ENCODE assay signal across 1 cellular context in the genomic region with DNA sequence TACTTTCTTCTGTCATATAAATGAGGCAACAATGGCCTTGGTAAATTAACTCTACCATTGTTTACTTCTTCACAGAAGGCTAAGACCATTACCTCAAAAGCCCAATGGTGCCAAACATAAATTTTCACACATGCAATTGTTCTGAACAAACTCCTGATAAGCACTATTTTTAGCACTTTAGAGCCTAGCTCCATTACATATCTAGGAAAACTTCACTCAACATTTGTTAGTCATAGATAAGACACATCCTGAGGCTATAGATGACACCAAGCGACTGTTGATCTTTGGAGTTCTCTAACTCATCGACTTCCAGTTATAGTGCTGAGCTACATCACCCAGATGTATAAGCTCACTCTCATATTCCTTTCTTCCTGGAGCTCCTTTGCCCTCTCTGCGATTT.
TF ChIP-seq lines count a peak whose summit lies in the region.

No MANE protein-coding gene starts in this region.

TF ChIP-seq in K562, 482 proteins besides CTCF, POLR2A, EP300 and RAD21 (continued from another document and continues in another):
- TF ChIP-seq, protein P1, sequence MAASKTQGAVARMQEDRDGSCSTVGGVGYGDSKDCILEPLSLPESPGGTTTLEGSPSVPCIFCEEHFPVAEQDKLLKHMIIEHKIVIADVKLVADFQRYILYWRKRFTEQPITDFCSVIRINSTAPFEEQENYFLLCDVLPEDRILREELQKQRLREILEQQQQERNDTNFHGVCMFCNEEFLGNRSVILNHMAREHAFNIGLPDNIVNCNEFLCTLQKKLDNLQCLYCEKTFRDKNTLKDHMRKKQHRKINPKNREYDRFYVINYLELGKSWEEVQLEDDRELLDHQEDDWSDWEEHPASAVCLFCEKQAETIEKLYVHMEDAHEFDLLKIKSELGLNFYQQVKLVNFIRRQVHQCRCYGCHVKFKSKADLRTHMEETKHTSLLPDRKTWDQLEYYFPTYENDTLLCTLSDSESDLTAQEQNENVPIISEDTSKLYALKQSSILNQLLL (CRISPR knock-in tag; IDR thresholded peaks at IDR 0.05; ENCODE audit: borderline replicate concordance), result no peak
- TF ChIP-seq, protein P2, sequence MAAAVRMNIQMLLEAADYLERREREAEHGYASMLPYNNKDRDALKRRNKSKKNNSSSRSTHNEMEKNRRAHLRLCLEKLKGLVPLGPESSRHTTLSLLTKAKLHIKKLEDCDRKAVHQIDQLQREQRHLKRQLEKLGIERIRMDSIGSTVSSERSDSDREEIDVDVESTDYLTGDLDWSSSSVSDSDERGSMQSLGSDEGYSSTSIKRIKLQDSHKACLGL (CRISPR knock-in tag; IDR thresholded peaks at IDR 0.05; ENCODE audit: borderline replicate concordance, poor library complexity, severe bottlenecking), result no peak
- TF ChIP-seq, protein P3, sequence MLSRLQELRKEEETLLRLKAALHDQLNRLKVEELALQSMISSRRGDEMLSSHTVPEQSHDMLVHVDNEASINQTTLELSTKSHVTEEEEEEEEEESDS (CRISPR knock-in tag; IDR thresholded peaks at IDR 0.05), result no peak
- TF ChIP-seq, protein P4, sequence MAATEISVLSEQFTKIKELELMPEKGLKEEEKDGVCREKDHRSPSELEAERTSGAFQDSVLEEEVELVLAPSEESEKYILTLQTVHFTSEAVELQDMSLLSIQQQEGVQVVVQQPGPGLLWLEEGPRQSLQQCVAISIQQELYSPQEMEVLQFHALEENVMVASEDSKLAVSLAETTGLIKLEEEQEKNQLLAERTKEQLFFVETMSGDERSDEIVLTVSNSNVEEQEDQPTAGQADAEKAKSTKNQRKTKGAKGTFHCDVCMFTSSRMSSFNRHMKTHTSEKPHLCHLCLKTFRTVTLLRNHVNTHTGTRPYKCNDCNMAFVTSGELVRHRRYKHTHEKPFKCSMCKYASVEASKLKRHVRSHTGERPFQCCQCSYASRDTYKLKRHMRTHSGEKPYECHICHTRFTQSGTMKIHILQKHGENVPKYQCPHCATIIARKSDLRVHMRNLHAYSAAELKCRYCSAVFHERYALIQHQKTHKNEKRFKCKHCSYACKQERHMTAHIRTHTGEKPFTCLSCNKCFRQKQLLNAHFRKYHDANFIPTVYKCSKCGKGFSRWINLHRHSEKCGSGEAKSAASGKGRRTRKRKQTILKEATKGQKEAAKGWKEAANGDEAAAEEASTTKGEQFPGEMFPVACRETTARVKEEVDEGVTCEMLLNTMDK (IDR thresholded peaks at IDR 0.05; ENCODE audit: borderline replicate concordance, insufficient read depth, low read depth, low read length, poor library complexity, severe bottlenecking), result no peak
- no peak for TF ChIP-seq HDAC2 (IDR thresholded peaks at IDR 0.05)
- TF ChIP-seq CBX2 (IDR thresholded peaks at IDR 0.05; ENCODE audit: insufficient read depth, low read length, poor library complexity, severe bottlenecking), result no peak
- TF ChIP-seq SIX5 (IDR thresholded peaks at IDR 0.05; ENCODE audit: borderline replicate concordance in 1 of 2, insufficient read depth in 1 of 2, low read depth in 1 of 2, low read length in 2 of 2), result no peak
- no peak for TF ChIP-seq FOXA3 (CRISPR knock-in tag; conservative IDR thresholded peaks at IDR 0.05 in 1 of 2, IDR thresholded peaks at IDR 0.05 in 1 of 2)
- TF ChIP-seq, protein P5, sequence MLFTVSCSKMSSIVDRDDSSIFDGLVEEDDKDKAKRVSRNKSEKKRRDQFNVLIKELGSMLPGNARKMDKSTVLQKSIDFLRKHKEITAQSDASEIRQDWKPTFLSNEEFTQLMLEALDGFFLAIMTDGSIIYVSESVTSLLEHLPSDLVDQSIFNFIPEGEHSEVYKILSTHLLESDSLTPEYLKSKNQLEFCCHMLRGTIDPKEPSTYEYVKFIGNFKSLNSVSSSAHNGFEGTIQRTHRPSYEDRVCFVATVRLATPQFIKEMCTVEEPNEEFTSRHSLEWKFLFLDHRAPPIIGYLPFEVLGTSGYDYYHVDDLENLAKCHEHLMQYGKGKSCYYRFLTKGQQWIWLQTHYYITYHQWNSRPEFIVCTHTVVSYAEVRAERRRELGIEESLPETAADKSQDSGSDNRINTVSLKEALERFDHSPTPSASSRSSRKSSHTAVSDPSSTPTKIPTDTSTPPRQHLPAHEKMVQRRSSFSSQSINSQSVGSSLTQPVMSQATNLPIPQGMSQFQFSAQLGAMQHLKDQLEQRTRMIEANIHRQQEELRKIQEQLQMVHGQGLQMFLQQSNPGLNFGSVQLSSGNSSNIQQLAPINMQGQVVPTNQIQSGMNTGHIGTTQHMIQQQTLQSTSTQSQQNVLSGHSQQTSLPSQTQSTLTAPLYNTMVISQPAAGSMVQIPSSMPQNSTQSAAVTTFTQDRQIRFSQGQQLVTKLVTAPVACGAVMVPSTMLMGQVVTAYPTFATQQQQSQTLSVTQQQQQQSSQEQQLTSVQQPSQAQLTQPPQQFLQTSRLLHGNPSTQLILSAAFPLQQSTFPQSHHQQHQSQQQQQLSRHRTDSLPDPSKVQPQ (CRISPR knock-in tag; IDR thresholded peaks at IDR 0.05; ENCODE audit: borderline replicate concordance), result no peak
- no peak for TF ChIP-seq SP2 (IDR thresholded peaks at IDR 0.05; ENCODE audit: extremely low read depth, low read depth, low read length, poor library complexity, severe bottlenecking)
- TF ChIP-seq JUND (IDR thresholded peaks at IDR 0.05; ENCODE audit: borderline replicate concordance, low read depth, low read length), result peak; percentile 69
- peak; percentile 36; the same call in 1 of the 3 replicates for TF ChIP-seq JUND (tag; IDR thresholded peaks at IDR 0.05; ENCODE audit: borderline replicate concordance, low read depth, low read length)
- TF ChIP-seq ZNF780A (CRISPR knock-in tag; IDR thresholded peaks at IDR 0.05), result no peak
- no peak for TF ChIP-seq ZNF445 (CRISPR knock-in tag; IDR thresholded peaks at IDR 0.05; ENCODE audit: low read depth)
- no peak for TF ChIP-seq ARNT (IDR thresholded peaks at IDR 0.05)
- no peak for TF ChIP-seq NFRKB (IDR thresholded peaks at IDR 0.05; ENCODE audit: low read depth)
- TF ChIP-seq ZNF76 (CRISPR knock-in tag; IDR thresholded peaks at IDR 0.05; ENCODE audit: borderline replicate concordance), result no peak
- no peak for TF ChIP-seq POLR2AphosphoS5 (IDR thresholded peaks at IDR 0.05; ENCODE audit: control insufficient read depth, insufficient read depth, low read depth, low read length)
- TF ChIP-seq ETV5 (CRISPR knock-in tag; IDR thresholded peaks at IDR 0.05; ENCODE audit: low read depth), result peak; percentile 36; the same call in 1 of the 2 replicates
- TF ChIP-seq SAP30 (IDR thresholded peaks at IDR 0.05; ENCODE audit: borderline replicate concordance, insufficient read depth, low read depth, low read length, poor library complexity, severe bottlenecking), result no peak
- TF ChIP-seq ZNF696 (CRISPR knock-in tag; conservative IDR thresholded peaks at IDR 0.05), result no peak
- TF ChIP-seq, protein P6, sequence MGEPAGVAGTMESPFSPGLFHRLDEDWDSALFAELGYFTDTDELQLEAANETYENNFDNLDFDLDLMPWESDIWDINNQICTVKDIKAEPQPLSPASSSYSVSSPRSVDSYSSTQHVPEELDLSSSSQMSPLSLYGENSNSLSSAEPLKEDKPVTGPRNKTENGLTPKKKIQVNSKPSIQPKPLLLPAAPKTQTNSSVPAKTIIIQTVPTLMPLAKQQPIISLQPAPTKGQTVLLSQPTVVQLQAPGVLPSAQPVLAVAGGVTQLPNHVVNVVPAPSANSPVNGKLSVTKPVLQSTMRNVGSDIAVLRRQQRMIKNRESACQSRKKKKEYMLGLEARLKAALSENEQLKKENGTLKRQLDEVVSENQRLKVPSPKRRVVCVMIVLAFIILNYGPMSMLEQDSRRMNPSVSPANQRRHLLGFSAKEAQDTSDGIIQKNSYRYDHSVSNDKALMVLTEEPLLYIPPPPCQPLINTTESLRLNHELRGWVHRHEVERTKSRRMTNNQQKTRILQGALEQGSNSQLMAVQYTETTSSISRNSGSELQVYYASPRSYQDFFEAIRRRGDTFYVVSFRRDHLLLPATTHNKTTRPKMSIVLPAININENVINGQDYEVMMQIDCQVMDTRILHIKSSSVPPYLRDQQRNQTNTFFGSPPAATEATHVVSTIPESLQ (CRISPR knock-in tag; IDR thresholded peaks at IDR 0.05), result no peak
- no peak for TF ChIP-seq HIVEP1 (CRISPR knock-in tag; IDR thresholded peaks at IDR 0.05)
- no peak for TF ChIP-seq PCBP1 (IDR thresholded peaks at IDR 0.05; ENCODE audit: low read depth, low read length, poor library complexity, severe bottlenecking)
- no peak for TF ChIP-seq GATA2 (CRISPR knock-in tag; IDR thresholded peaks at IDR 0.05)
- TF ChIP-seq PURB (CRISPR knock-in tag; IDR thresholded peaks at IDR 0.05; ENCODE audit: low read depth), result no peak
- TF ChIP-seq ZBED1 (IDR thresholded peaks at IDR 0.05), result no peak
- TF ChIP-seq PTRF (tag; IDR thresholded peaks at IDR 0.05), result no peak
- TF ChIP-seq, protein P7, sequence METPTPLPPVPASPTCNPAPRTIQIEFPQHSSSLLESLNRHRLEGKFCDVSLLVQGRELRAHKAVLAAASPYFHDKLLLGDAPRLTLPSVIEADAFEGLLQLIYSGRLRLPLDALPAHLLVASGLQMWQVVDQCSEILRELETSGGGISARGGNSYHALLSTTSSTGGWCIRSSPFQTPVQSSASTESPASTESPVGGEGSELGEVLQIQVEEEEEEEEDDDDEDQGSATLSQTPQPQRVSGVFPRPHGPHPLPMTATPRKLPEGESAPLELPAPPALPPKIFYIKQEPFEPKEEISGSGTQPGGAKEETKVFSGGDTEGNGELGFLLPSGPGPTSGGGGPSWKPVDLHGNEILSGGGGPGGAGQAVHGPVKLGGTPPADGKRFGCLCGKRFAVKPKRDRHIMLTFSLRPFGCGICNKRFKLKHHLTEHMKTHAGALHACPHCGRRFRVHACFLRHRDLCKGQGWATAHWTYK (CRISPR knock-in tag; IDR thresholded peaks at IDR 0.05), result no peak
- TF ChIP-seq, protein P8, sequence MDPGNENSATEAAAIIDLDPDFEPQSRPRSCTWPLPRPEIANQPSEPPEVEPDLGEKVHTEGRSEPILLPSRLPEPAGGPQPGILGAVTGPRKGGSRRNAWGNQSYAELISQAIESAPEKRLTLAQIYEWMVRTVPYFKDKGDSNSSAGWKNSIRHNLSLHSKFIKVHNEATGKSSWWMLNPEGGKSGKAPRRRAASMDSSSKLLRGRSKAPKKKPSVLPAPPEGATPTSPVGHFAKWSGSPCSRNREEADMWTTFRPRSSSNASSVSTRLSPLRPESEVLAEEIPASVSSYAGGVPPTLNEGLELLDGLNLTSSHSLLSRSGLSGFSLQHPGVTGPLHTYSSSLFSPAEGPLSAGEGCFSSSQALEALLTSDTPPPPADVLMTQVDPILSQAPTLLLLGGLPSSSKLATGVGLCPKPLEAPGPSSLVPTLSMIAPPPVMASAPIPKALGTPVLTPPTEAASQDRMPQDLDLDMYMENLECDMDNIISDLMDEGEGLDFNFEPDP (CRISPR knock-in tag; IDR thresholded peaks at IDR 0.05), result no peak
- no peak for TF ChIP-seq KLF16 (IDR thresholded peaks at IDR 0.05)
- TF ChIP-seq, protein P9, sequence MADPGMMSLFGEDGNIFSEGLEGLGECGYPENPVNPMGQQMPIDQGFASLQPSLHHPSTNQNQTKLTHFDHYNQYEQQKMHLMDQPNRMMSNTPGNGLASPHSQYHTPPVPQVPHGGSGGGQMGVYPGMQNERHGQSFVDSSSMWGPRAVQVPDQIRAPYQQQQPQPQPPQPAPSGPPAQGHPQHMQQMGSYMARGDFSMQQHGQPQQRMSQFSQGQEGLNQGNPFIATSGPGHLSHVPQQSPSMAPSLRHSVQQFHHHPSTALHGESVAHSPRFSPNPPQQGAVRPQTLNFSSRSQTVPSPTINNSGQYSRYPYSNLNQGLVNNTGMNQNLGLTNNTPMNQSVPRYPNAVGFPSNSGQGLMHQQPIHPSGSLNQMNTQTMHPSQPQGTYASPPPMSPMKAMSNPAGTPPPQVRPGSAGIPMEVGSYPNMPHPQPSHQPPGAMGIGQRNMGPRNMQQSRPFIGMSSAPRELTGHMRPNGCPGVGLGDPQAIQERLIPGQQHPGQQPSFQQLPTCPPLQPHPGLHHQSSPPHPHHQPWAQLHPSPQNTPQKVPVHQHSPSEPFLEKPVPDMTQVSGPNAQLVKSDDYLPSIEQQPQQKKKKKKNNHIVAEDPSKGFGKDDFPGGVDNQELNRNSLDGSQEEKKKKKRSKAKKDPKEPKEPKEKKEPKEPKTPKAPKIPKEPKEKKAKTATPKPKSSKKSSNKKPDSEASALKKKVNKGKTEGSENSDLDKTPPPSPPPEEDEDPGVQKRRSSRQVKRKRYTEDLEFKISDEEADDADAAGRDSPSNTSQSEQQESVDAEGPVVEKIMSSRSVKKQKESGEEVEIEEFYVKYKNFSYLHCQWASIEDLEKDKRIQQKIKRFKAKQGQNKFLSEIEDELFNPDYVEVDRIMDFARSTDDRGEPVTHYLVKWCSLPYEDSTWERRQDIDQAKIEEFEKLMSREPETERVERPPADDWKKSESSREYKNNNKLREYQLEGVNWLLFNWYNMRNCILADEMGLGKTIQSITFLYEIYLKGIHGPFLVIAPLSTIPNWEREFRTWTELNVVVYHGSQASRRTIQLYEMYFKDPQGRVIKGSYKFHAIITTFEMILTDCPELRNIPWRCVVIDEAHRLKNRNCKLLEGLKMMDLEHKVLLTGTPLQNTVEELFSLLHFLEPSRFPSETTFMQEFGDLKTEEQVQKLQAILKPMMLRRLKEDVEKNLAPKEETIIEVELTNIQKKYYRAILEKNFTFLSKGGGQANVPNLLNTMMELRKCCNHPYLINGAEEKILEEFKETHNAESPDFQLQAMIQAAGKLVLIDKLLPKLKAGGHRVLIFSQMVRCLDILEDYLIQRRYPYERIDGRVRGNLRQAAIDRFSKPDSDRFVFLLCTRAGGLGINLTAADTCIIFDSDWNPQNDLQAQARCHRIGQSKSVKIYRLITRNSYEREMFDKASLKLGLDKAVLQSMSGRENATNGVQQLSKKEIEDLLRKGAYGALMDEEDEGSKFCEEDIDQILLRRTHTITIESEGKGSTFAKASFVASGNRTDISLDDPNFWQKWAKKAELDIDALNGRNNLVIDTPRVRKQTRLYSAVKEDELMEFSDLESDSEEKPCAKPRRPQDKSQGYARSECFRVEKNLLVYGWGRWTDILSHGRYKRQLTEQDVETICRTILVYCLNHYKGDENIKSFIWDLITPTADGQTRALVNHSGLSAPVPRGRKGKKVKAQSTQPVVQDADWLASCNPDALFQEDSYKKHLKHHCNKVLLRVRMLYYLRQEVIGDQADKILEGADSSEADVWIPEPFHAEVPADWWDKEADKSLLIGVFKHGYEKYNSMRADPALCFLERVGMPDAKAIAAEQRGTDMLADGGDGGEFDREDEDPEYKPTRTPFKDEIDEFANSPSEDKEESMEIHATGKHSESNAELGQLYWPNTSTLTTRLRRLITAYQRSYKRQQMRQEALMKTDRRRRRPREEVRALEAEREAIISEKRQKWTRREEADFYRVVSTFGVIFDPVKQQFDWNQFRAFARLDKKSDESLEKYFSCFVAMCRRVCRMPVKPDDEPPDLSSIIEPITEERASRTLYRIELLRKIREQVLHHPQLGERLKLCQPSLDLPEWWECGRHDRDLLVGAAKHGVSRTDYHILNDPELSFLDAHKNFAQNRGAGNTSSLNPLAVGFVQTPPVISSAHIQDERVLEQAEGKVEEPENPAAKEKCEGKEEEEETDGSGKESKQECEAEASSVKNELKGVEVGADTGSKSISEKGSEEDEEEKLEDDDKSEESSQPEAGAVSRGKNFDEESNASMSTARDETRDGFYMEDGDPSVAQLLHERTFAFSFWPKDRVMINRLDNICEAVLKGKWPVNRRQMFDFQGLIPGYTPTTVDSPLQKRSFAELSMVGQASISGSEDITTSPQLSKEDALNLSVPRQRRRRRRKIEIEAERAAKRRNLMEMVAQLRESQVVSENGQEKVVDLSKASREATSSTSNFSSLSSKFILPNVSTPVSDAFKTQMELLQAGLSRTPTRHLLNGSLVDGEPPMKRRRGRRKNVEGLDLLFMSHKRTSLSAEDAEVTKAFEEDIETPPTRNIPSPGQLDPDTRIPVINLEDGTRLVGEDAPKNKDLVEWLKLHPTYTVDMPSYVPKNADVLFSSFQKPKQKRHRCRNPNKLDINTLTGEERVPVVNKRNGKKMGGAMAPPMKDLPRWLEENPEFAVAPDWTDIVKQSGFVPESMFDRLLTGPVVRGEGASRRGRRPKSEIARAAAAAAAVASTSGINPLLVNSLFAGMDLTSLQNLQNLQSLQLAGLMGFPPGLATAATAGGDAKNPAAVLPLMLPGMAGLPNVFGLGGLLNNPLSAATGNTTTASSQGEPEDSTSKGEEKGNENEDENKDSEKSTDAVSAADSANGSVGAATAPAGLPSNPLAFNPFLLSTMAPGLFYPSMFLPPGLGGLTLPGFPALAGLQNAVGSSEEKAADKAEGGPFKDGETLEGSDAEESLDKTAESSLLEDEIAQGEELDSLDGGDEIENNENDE (IDR thresholded peaks at IDR 0.05; ENCODE audit: low read depth, low read length), result no peak
